ENCODE assay signal across 9 cellular contexts in the genomic region with DNA sequence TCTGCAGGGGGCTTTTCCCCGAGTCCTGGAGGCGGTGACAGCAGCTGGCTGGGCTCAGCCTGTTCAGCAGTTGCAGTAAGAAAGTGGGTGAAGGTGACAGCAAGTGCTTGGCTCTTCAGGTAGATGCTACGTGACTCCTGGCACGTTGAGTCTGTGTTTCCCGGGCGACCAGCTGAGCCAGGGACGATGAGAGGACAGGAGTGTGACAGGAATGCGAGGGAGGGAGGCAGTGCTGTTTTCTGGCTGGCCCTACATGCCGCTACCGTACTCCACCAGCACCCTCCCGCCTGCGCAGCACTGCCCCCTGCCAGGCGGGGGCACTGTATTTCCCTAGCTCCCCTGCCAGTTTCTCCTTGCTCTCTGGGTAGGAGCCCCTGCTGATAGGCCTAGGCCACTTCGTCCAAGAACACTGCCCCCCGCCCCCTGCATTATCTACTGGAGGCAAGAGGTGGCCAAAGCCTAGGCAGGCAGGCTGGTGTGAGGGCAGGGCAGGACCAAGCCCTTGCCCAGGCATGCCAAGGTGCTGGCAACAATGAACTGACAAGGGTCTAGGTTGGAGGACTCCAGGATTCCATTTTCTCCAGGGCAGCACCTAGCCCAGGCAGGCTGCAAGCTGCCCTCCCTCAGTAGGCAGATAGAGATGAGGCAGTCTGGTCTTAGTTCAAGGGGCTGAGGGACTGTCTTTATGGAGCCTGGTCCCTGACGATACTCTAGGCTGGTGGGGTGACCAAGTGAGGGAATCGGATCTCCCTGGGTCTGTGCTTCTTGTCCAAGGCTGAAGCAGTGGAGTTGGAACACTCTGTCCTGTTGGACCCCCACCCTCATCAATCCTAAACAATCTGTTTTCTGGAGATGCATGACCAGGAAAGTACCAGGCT. TPM values are rescaled to one million over a fixed set of nuclear protein-coding genes. Genes with fewer than 3 reads are reported as not detected.
DNase-seq lines count a peak whose midpoint lies in the region; ATAC-seq and TF ChIP-seq lines count a peak whose summit lies in the region.
"Had no signal": no experiment of that assay in that cellular context is flagged by ENCODE, and none has a peak within 500 bp of the region (broad histone marks: within the 10 kb centered on the region; RNA-seq: fewer than 3 reads in every experiment).

No MANE protein-coding gene starts in this region.

- H3K36me3 Mint-ChIP-seq in activated naive CD4-positive, alpha-beta T cell treated with anti-CD3 and anti-CD28 coated beads, Interleukin-2, amount 50 U/mL, for 72 hours: no peaks in the 10 kb centered on the region

- H3K9me3 ChIP-seq in Peyer's patch (no peaks in the 10 kb centered on the region), prostate gland (no peaks in the 10 kb centered on the region)
- H3K9me3 ChIP-seq: neutrophil had no signal

- WGBS in prostate gland: 14% methylated on average over 16 of the region's 17 CpGs

- intact Hi-C loops in cardiac septum (cut with DNase I) (loop anchor here (5.0 to 10.0 kb wide), 2 partner anchors 54 to 286 kb away; no protein-coding TSS in a partner anchor), prostate gland (cut with DNase I) (loop anchor here (2.0 to 5.0 kb wide), 2 partner anchors 99 to 410 kb away; no protein-coding TSS in a partner anchor)

- TF ChIP-seq POLR2A in Peyer's patch (IDR thresholded peaks at IDR 0.05) (no peak), prostate gland (IDR thresholded peaks at IDR 0.05) (peak; percentile 21)

- H3K9me3 Mint-ChIP-seq in activated naive CD4-positive, alpha-beta T cell treated with anti-CD3 and anti-CD28 coated beads, Interleukin-2, amount 50 U/mL, for 72 hours: no peaks in the 10 kb centered on the region

- TF ChIP-seq CTCF in Peyer's patch (IDR thresholded peaks at IDR 0.05) (peak in 5 of 6 experiments; percentile 20 to 53 (median 47)), prostate gland (IDR thresholded peaks at IDR 0.05) (peak in 3 of 4 experiments; percentile 32 to 80 (median 42))

- in situ Hi-C loops in KBM-7 (cut with MboI; ENCODE audit: low pct_unique_long_range_greater_than_20kb, low sequenced_read_pairs): no loop called here

- H3K36me3 ChIP-seq in Peyer's patch (peaks cover 0 to 28% (median 0%) of the 10 kb centered on the region in 3 donors), prostate gland (no peaks in the 10 kb centered on the region)

- H3K27ac ChIP-seq in Peyer's patch (no peak overlapping the region), prostate gland (peak overlapping the region; percentile 47 to 73)
- H3K27ac ChIP-seq: neutrophil had no signal

- H3K4me3 ChIP-seq in Peyer's patch: no peak overlapping the region
- H3K4me3 ChIP-seq in prostate gland: no peak overlapping the region

- no peak for DNase-seq in activated CD4-positive, CD25-positive, alpha-beta regulatory T cell (lab: John Stamatoyannopoulos, UW)
- DNase-seq in KBM-7 (peak; percentile 80), Peyer's patch (peak; percentile 36 to 71 (median 67)), cardiac septum (ENCODE audit: low spot score) (peak; percentile 83), prostate gland (ENCODE audit: low spot score) (peak; percentile 84)
- peak in 1 of 2 donors; percentile 62 for DNase-seq in activated naive CD4-positive, alpha-beta T cell treated with anti-CD3 and anti-CD28 coated beads, Interleukin-2, amount 50 U/mL, for 72 hours (ENCODE audit: low spot score in 2 of 2)

- H3K27me3 ChIP-seq in Peyer's patch (no peaks in the 10 kb centered on the region), prostate gland (replicated peaks; ENCODE audit: insufficient read depth) (no peaks in the 10 kb centered on the region)

- peak overlapping the region; percentile 80 to 87 for H3K27ac Mint-ChIP-seq in activated naive CD4-positive, alpha-beta T cell treated with anti-CD3 and anti-CD28 coated beads, Interleukin-2, amount 50 U/mL, for 72 hours

- ATAC-seq in activated CD4-positive, CD25-positive, alpha-beta regulatory T cell treated with anti-CD3 and anti-CD28 coated beads, Interleukin-2, amount 50 U/mL, for 24 hours: peak; percentile 50 to 51
- peak; percentile 40 to 70 for ATAC-seq in activated naive CD4-positive, alpha-beta T cell treated with anti-CD3 and anti-CD28 coated beads, Interleukin-2, amount 50 U/mL, for 72 hours
- ATAC-seq in HG03469 (IDR thresholded peaks at IDR 0.05; ENCODE audit: unreplicated experiment): no peak

- peaks cover 0 to 28% (median 6%) of the 10 kb centered on the region in 4 donors for H3K4me1 ChIP-seq in Peyer's patch
- peaks cover 15% of the 10 kb centered on the region for H3K4me1 ChIP-seq in prostate gland (replicated peaks)

RNA-seq across cellular contexts. Expression of gene MRPS18A, which starts 19.2 kb away (rescaled TPM):
- 10 to 100 TPM; 41.1 to 64.4 (median 52.4) TPM for total RNA-seq in Peyer's patch
- 10 to 100 TPM; 37.8 to 51.5 TPM for total RNA-seq in activated naive CD4-positive, alpha-beta T cell treated with anti-CD3 and anti-CD28 coated beads, Interleukin-2, amount 50 U/mL, for 72 hours
- total RNA-seq in cardiac septum: 38.4 TPM
- 10 to 100 TPM; 56.6 to 56.9 TPM for total RNA-seq in prostate gland

RNA-seq across cellular contexts. Expression of gene RSPH9, which starts 23.6 kb away (rescaled TPM):
- total RNA-seq in Peyer's patch (1 to 10 TPM in 1 of 4 donors, not detected in 3; 1.7 TPM), cardiac septum (0.24 TPM), prostate gland (1 to 10 TPM in 1 of 2 donors, under 1 TPM in 1; 0.23 to 1.9 TPM)
- total RNA-seq in activated naive CD4-positive, alpha-beta T cell treated with anti-CD3 and anti-CD28 coated beads, Interleukin-2, amount 50 U/mL, for 72 hours: under 1 TPM; 0.09 to 0.21 TPM

RNA-seq across cellular contexts. Expression of gene MAD2L1BP, which starts 32.8 kb away (rescaled TPM):
- total RNA-seq in Peyer's patch: 10 to 100 TPM; 32.2 to 72.0 (median 58.0) TPM
- 10 to 100 TPM; 38.4 to 38.7 TPM for total RNA-seq in activated naive CD4-positive, alpha-beta T cell treated with anti-CD3 and anti-CD28 coated beads, Interleukin-2, amount 50 U/mL, for 72 hours
- 25.5 TPM for total RNA-seq in cardiac septum
- total RNA-seq in prostate gland: 10 to 100 TPM; 24.9 to 46.8 TPM

RNA-seq across cellular contexts. Expression of gene GTPBP2, which starts 39.3 kb away (rescaled TPM):
- 100 to 1,000 TPM in 1 of 4 donors, 10 to 100 TPM in 3; 73.4 to 118 (median 88.4) TPM for total RNA-seq in Peyer's patch
- total RNA-seq in activated naive CD4-positive, alpha-beta T cell treated with anti-CD3 and anti-CD28 coated beads, Interleukin-2, amount 50 U/mL, for 72 hours: 10 to 100 TPM; 84.1 to 85.8 TPM
- total RNA-seq in cardiac septum: 27.9 TPM
- 10 to 100 TPM; 22.4 to 54.9 TPM for total RNA-seq in prostate gland

Comparison
In these comparisons a context has a peak if more than half of its experiments do, and no peak if none do; other contexts are left out.
1. DNase-seq: peak in KBM-7 (single experiment), Peyer's patch (3 of 3), cardiac septum (single experiment) and prostate gland (single experiment); none in activated CD4-positive, CD25-positive, alpha-beta regulatory T cell (0 of 4).
2. H3K27ac ChIP-seq: peak in prostate gland (2 of 2); none in Peyer's patch (0 of 4).